1 cellular context compared by ENCODE assay signal in the genomic region with DNA sequence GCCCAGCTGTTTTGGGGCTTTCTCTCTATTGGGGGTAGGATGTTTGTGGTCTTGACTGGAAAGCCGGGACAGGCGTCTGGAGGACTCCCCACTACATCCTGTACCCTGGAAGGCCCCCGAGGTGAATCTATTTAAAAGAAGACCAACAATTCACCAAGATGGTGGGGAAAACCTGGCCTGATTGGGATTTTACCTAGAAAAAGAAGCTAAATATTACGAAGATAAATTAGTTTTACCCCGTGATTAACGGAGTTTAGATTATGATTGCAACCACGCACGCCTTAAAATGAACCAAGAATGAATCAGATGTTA.
TF ChIP-seq lines count a peak whose summit lies in the region.

No MANE protein-coding gene starts in this region.

TF ChIP-seq in IMR-90, 13 proteins besides CTCF, POLR2A, EP300 and RAD21:
- no peak for TF ChIP-seq MXI1 (IDR thresholded peaks at IDR 0.05; ENCODE audit: borderline replicate concordance, low read depth, low read length)
- TF ChIP-seq RFX5 (IDR thresholded peaks at IDR 0.05; ENCODE audit: low read depth, low read length): no peak
